Comparison of ENCODE assay signal across 10 cellular contexts in the genomic region with DNA sequence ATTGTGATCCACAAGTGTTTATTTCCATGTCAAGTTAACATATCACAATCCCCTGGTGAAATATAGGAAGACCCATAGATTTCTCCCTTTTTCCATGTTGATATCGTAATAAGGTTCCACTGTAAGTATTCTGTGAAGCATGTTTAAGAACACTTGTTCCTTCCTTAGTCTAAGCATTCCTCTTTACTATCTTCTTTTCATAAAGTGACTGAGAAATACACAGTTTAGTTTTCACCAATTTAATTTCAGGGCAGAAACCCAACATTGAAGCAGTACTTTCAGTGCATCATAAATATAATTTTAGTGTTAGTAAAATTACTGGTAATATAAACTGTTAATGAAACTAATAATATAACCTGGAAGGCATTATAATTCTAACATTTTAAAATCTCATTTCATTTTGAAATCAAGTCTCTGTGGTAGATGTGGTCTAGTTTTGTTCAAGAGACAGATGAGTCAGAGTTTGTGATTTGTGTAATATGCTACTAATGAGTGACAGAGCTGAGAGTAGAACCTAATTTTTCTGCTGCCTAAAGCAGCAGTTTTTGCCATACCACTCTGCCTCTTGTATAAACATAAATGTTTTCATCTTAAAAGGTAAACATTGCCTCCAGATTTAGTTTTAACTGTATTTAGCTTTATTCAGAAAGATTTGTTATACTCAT.
DNase-seq lines count a peak whose midpoint lies in the region; ATAC-seq and TF ChIP-seq lines count a peak whose summit lies in the region.
"Had no signal": no experiment of that assay in that cellular context is flagged by ENCODE, and none has a peak within 500 bp of the region (broad histone marks: within the 10 kb centered on the region; RNA-seq: fewer than 3 reads in every experiment).

No MANE protein-coding gene starts in this region.

- peak overlapping the region in 1 of 2 donors; percentile 37 for H3K27ac Mint-ChIP-seq in natural killer cell treated with Interleukin-12 subunit alpha and Interleukin-12 subunit beta and Interleukin-15 and Interleukin-18, amount 100 ng/mL, for 72 hours
- no peak overlapping the region for H3K27ac Mint-ChIP-seq in Caco-2 (ENCODE audit: unreplicated experiment)
- H3K27ac Mint-ChIP-seq: activated naive CD4-positive, alpha-beta T cell treated with anti-CD3 and anti-CD28 coated beads, Interleukin-2, amount 10 ng/mL, durations not matched to agents 7 days and 5 days had no signal

- POLR2A ChIA-PET in Caco-2 (lab: Charles Lee) = no interaction called here

- H3K9me3 ChIP-seq in Caco-2 = no peaks in the 10 kb centered on the region

- no peaks in the 10 kb centered on the region for H3K27me3 Mint-ChIP-seq in natural killer cell treated with Interleukin-12 subunit alpha and Interleukin-12 subunit beta and Interleukin-15 and Interleukin-18, amount 100 ng/mL, for 72 hours
- no peaks in the 10 kb centered on the region for H3K27me3 Mint-ChIP-seq in Caco-2 (ENCODE audit: insufficient read depth, unreplicated experiment)
- H3K27me3 Mint-ChIP-seq: activated naive CD4-positive, alpha-beta T cell treated with anti-CD3 and anti-CD28 coated beads, Interleukin-2, amount 10 ng/mL, durations not matched to agents 7 days and 5 days had no signal

- intact Hi-C loops in Caco-2 (cut with micrococcal nuclease; ENCODE audit: unreplicated experiment) = no loop called here

- peaks cover 12% of the 10 kb centered on the region for H3K36me3 Mint-ChIP-seq in natural killer cell treated with Interleukin-12 subunit alpha and Interleukin-12 subunit beta and Interleukin-15 and Interleukin-18, amount 100 ng/mL, for 72 hours
- H3K36me3 Mint-ChIP-seq in Caco-2 (ENCODE audit: insufficient read depth, unreplicated experiment) = peaks cover 6% of the 10 kb centered on the region

- BruUV-seq in Caco-2 (replicated peaks; lab: Mats Ljungman, UMichigan) = no TSS peak

- no peaks in the 10 kb centered on the region for H3K4me1 ChIP-seq in Caco-2

- no peak overlapping the region for H3K4me3 ChIP-seq in Caco-2 (ENCODE audit: low read depth, low read length)

- H3K36me3 ChIP-seq in Caco-2 (ENCODE audit: control insufficient read depth, insufficient read depth, low read length) = peaks cover 4% of the 10 kb centered on the region

- no peaks in the 10 kb centered on the region for H3K9me3 Mint-ChIP-seq in natural killer cell treated with Interleukin-12 subunit alpha and Interleukin-12 subunit beta and Interleukin-15 and Interleukin-18, amount 100 ng/mL, for 72 hours
- no peaks in the 10 kb centered on the region for H3K9me3 Mint-ChIP-seq in Caco-2 (ENCODE audit: unreplicated experiment)
- H3K9me3 Mint-ChIP-seq: activated naive CD4-positive, alpha-beta T cell treated with anti-CD3 and anti-CD28 coated beads, Interleukin-2, amount 10 ng/mL, durations not matched to agents 7 days and 5 days had no signal

- no peak overlapping the region for H3K4me3 Mint-ChIP-seq in natural killer cell treated with Interleukin-12 subunit alpha and Interleukin-12 subunit beta and Interleukin-15 and Interleukin-18, amount 100 ng/mL, for 72 hours
- H3K4me3 Mint-ChIP-seq in Caco-2 (ENCODE audit: unreplicated experiment) = no peak overlapping the region
- H3K4me3 Mint-ChIP-seq: activated naive CD4-positive, alpha-beta T cell treated with anti-CD3 and anti-CD28 coated beads, Interleukin-2, amount 10 ng/mL, durations not matched to agents 7 days and 5 days had no signal

- CTCF ChIA-PET in Caco-2 (lab: Charles Lee) = no interaction called here

- H3K27me3 ChIP-seq in Caco-2 (replicated peaks; ENCODE audit: control insufficient read depth, insufficient read depth, low read length) = no peaks in the 10 kb centered on the region

- peak; percentile 81 for ATAC-seq in GM18868 (IDR thresholded peaks at IDR 0.05; ENCODE audit: unreplicated experiment)
- ATAC-seq in HG02678 (IDR thresholded peaks at IDR 0.05; ENCODE audit: unreplicated experiment) = peak; percentile 70
- peak; percentile 73 to 89 for ATAC-seq in natural killer cell treated with Interleukin-12 subunit alpha and Interleukin-12 subunit beta and Interleukin-15 and Interleukin-18, amount 100 ng/mL, for 72 hours

- TF ChIP-seq CTCF in Caco-2 (IDR thresholded peaks at IDR 0.05; ENCODE audit: insufficient read depth in 1 of 2, low read depth in 1 of 2, low read length in 1 of 2, severe bottlenecking in 1 of 2, unreplicated experiment in 1 of 2) = no peak

- peak; percentile 12 for DNase-seq in RPMI7951 (ENCODE audit: low read depth)
- DNase-seq in natural killer cell treated with Interleukin-12 subunit alpha and Interleukin-12 subunit beta and Interleukin-15 and Interleukin-18, amount 100 ng/mL, for 72 hours (ENCODE audit: low spot score) = no peak
- no peak for DNase-seq in NCI-H1105 treated with DMSO at 0.1 percent for 48 hours (lab: John Stamatoyannopoulos, UW)
- no peak for DNase-seq in Caco-2
- DNase-seq in NCI-H526 (lab: John Stamatoyannopoulos, UW) = no peak
- DNase-seq: activated naive CD4-positive, alpha-beta T cell treated with anti-CD3 and anti-CD28 coated beads, Interleukin-2, amount 10 ng/mL, durations not matched to agents 7 days and 5 days; SHP77 treated with DMSO at 0.1 percent for 48 hours; stimulated activated CD4-positive, alpha-beta T cell treated with anti-CD3 and anti-CD28 coated beads, Interleukin-12 subunit alpha, Interleukin-12 subunit beta, amount 100 ng/mL, for 4 hours had no signal

- H3K4me1 Mint-ChIP-seq in natural killer cell treated with Interleukin-12 subunit alpha and Interleukin-12 subunit beta and Interleukin-15 and Interleukin-18, amount 100 ng/mL, for 72 hours (ENCODE audit: low read depth in 2 of 2) = peaks cover 12 to 20% of the 10 kb centered on the region in 2 donors
- H3K4me1 Mint-ChIP-seq in Caco-2 (ENCODE audit: low read depth, unreplicated experiment) = no peaks in the 10 kb centered on the region
